In genomic region chr2:64766841-64767669, GRCh38 we compare ENCODE assay signal across 8 cellular contexts.
DNase-seq lines count a peak whose midpoint lies in the region; ATAC-seq and TF ChIP-seq lines count a peak whose summit lies in the region.

No MANE protein-coding gene starts in this region.

- peak overlapping the region; percentile 78 for H3K4me3 ChIP-seq in BLaER1
- H3K4me3 ChIP-seq in NT2/D1 (ENCODE audit: insufficient read length, low read depth): peak overlapping the region; percentile 34
- peak overlapping the region; percentile 74 to 89 (median 84) for H3K4me3 ChIP-seq in tibial nerve

- H3K9ac ChIP-seq in BLaER1 (peak overlapping the region; percentile 78), NT2/D1 (ENCODE audit: insufficient read length, low read depth) (peak overlapping the region; percentile 76)

- peaks cover 34% of the 10 kb centered on the region for H3K4me1 ChIP-seq in BLaER1
- peaks cover 9% of the 10 kb centered on the region for H3K4me1 ChIP-seq in NT2/D1 (ENCODE audit: insufficient read depth, insufficient read length)
- H3K4me1 ChIP-seq in tibial nerve: peaks cover 0 to 23% (median 3%) of the 10 kb centered on the region in 4 donors

- H3K27me3 ChIP-seq in BLaER1 (no peaks in the 10 kb centered on the region), NT2/D1 (ENCODE audit: insufficient read depth, insufficient read length) (peaks cover 16% of the 10 kb centered on the region), tibial nerve (no peaks in the 10 kb centered on the region)

- H3K4me3 Mint-ChIP-seq in memory B cell: peak overlapping the region; percentile 93

- H3K27ac ChIP-seq in BLaER1 (peak overlapping the region; percentile 76; the same call in 1 of the 2 replicates), cingulate gyrus (ENCODE audit: low read depth, low read length) (peak overlapping the region; percentile 97), tibial nerve (peak overlapping the region; percentile 97 to 99 (median 98))

- H3K9me3 ChIP-seq in BLaER1 (no peaks in the 10 kb centered on the region), NT2/D1 (ENCODE audit: insufficient read depth, low read length) (no peaks in the 10 kb centered on the region), tibial nerve (no peaks in the 10 kb centered on the region)

- H3K9me3 Mint-ChIP-seq in memory B cell: no peaks in the 10 kb centered on the region

- H3K4me1 Mint-ChIP-seq in memory B cell: peaks cover 22% of the 10 kb centered on the region

- no peak for TF ChIP-seq POLR2A in tibial nerve (IDR thresholded peaks at IDR 0.05)

- TF ChIP-seq CTCF in tibial nerve (IDR thresholded peaks at IDR 0.05): no peak

- no peaks in the 10 kb centered on the region for H3K36me3 Mint-ChIP-seq in memory B cell

- TF ChIP-seq EP300 in tibial nerve (IDR thresholded peaks at IDR 0.05): no peak

- peak overlapping the region; percentile 96 for H3K27ac Mint-ChIP-seq in memory B cell

- no peaks in the 10 kb centered on the region for H4K20me1 ChIP-seq in BLaER1

- peak overlapping the region; percentile 95 for H3K4me2 ChIP-seq in BLaER1

- ATAC-seq in GM21447 (IDR thresholded peaks at IDR 0.05; ENCODE audit: unreplicated experiment): peak; percentile 34
- peak; percentile 60 for ATAC-seq in memory B cell (ENCODE audit: low read depth)
- no peak for ATAC-seq in HG03520 (IDR thresholded peaks at IDR 0.05; ENCODE audit: unreplicated experiment)

- 3 to 5% methylated on average over 13 of the region's 13 CpGs for WGBS in tibial nerve, 2 donors

- DNase-seq in NT2/D1 (ENCODE audit: low read depth, low spot score) (no peak), memory B cell (ENCODE audit: low spot score in 2 of 2) (peak in 1 of 2 donors; percentile 17), tibial nerve (ENCODE audit: low spot score in 2 of 2) (no peak), DMS153 treated with DMSO at 0.1 percent for 48 hours (lab: John Stamatoyannopoulos, UW; ENCODE audit: unreplicated experiment) (no peak)

- no peaks in the 10 kb centered on the region for H3K36me3 ChIP-seq in BLaER1
- H3K36me3 ChIP-seq in NT2/D1 (ENCODE audit: insufficient read depth, insufficient read length, low read length): no peaks in the 10 kb centered on the region
- no peaks in the 10 kb centered on the region for H3K36me3 ChIP-seq in tibial nerve

- H3K27me3 Mint-ChIP-seq in memory B cell: no peaks in the 10 kb centered on the region
